In genomic region chrX:154718607-154719006, GRCh38 we compare ENCODE assay signal across 1 cellular context.
TF ChIP-seq lines count a peak whose summit lies in the region.

No MANE protein-coding gene starts in this region.

TF ChIP-seq in GM12878, 131 proteins besides CTCF, POLR2A, EP300 and RAD21:
- no peak for TF ChIP-seq ZBTB4 (CRISPR knock-in tag; IDR thresholded peaks at IDR 0.05)
- no peak for TF ChIP-seq MEF2B (IDR thresholded peaks at IDR 0.05; ENCODE audit: partially characterized antibody, poor library complexity, severe bottlenecking)
- TF ChIP-seq MTA3 (IDR thresholded peaks at IDR 0.05; ENCODE audit: borderline replicate concordance, low read length) = no peak
- 0 out of 2 replicates have a peak, but pooled peaks have one; percentile 28 for TF ChIP-seq EED (IDR thresholded peaks at IDR 0.05; ENCODE audit: low read depth)
- no peak for TF ChIP-seq NR2C1 (IDR thresholded peaks at IDR 0.05)
- TF ChIP-seq, protein P1, sequence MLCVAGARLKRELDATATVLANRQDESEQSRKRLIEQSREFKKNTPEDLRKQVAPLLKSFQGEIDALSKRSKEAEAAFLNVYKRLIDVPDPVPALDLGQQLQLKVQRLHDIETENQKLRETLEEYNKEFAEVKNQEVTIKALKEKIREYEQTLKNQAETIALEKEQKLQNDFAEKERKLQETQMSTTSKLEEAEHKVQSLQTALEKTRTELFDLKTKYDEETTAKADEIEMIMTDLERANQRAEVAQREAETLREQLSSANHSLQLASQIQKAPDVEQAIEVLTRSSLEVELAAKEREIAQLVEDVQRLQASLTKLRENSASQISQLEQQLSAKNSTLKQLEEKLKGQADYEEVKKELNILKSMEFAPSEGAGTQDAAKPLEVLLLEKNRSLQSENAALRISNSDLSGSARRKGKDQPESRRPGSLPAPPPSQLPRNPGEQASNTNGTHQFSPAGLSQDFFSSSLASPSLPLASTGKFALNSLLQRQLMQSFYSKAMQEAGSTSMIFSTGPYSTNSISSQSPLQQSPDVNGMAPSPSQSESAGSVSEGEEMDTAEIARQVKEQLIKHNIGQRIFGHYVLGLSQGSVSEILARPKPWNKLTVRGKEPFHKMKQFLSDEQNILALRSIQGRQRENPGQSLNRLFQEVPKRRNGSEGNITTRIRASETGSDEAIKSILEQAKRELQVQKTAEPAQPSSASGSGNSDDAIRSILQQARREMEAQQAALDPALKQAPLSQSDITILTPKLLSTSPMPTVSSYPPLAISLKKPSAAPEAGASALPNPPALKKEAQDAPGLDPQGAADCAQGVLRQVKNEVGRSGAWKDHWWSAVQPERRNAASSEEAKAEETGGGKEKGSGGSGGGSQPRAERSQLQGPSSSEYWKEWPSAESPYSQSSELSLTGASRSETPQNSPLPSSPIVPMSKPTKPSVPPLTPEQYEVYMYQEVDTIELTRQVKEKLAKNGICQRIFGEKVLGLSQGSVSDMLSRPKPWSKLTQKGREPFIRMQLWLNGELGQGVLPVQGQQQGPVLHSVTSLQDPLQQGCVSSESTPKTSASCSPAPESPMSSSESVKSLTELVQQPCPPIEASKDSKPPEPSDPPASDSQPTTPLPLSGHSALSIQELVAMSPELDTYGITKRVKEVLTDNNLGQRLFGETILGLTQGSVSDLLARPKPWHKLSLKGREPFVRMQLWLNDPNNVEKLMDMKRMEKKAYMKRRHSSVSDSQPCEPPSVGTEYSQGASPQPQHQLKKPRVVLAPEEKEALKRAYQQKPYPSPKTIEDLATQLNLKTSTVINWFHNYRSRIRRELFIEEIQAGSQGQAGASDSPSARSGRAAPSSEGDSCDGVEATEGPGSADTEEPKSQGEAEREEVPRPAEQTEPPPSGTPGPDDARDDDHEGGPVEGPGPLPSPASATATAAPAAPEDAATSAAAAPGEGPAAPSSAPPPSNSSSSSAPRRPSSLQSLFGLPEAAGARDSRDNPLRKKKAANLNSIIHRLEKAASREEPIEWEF (IDR thresholded peaks at IDR 0.05; ENCODE audit: insufficient replicate concordance, low read depth, low read length) = no peak
- TF ChIP-seq, protein P2, sequence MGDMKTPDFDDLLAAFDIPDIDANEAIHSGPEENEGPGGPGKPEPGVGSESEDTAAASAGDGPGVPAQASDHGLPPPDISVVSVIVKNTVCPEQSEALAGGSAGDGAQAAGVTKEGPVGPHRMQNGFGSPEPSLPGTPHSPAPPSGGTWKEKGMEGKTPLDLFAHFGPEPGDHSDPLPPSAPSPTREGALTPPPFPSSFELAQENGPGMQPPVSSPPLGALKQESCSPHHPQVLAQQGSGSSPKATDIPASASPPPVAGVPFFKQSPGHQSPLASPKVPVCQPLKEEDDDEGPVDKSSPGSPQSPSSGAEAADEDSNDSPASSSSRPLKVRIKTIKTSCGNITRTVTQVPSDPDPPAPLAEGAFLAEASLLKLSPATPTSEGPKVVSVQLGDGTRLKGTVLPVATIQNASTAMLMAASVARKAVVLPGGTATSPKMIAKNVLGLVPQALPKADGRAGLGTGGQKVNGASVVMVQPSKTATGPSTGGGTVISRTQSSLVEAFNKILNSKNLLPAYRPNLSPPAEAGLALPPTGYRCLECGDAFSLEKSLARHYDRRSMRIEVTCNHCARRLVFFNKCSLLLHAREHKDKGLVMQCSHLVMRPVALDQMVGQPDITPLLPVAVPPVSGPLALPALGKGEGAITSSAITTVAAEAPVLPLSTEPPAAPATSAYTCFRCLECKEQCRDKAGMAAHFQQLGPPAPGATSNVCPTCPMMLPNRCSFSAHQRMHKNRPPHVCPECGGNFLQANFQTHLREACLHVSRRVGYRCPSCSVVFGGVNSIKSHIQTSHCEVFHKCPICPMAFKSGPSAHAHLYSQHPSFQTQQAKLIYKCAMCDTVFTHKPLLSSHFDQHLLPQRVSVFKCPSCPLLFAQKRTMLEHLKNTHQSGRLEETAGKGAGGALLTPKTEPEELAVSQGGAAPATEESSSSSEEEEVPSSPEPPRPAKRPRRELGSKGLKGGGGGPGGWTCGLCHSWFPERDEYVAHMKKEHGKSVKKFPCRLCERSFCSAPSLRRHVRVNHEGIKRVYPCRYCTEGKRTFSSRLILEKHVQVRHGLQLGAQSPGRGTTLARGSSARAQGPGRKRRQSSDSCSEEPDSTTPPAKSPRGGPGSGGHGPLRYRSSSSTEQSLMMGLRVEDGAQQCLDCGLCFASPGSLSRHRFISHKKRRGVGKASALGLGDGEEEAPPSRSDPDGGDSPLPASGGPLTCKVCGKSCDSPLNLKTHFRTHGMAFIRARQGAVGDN (IDR thresholded peaks at IDR 0.05) = no peak
- TF ChIP-seq, protein P3, sequence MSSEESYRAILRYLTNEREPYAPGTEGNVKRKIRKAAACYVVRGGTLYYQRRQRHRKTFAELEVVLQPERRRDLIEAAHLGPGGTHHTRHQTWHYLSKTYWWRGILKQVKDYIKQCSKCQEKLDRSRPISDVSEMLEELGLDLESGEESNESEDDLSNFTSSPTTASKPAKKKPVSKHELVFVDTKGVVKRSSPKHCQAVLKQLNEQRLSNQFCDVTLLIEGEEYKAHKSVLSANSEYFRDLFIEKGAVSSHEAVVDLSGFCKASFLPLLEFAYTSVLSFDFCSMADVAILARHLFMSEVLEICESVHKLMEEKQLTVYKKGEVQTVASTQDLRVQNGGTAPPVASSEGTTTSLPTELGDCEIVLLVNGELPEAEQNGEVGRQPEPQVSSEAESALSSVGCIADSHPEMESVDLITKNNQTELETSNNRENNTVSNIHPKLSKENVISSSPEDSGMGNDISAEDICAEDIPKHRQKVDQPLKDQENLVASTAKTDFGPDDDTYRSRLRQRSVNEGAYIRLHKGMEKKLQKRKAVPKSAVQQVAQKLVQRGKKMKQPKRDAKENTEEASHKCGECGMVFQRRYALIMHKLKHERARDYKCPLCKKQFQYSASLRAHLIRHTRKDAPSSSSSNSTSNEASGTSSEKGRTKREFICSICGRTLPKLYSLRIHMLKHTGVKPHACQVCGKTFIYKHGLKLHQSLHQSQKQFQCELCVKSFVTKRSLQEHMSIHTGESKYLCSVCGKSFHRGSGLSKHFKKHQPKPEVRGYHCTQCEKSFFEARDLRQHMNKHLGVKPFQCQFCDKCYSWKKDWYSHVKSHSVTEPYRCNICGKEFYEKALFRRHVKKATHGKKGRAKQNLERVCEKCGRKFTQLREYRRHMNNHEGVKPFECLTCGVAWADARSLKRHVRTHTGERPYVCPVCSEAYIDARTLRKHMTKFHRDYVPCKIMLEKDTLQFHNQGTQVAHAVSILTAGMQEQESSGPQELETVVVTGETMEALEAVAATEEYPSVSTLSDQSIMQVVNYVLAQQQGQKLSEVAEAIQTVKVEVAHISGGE (CRISPR knock-in tag; IDR thresholded peaks at IDR 0.05) = no peak
- TF ChIP-seq IRF4 (IDR thresholded peaks at IDR 0.05; ENCODE audit: low read depth, low read length) = no peak
- no peak for TF ChIP-seq ASH2L (IDR thresholded peaks at IDR 0.05; ENCODE audit: borderline replicate concordance, low read depth)
- TF ChIP-seq IKZF1 (conservative IDR thresholded peaks at IDR 0.05) = 0 out of 2 replicates have a peak, but pooled peaks have one; percentile 33
- no peak for TF ChIP-seq ZNF592 (IDR thresholded peaks at IDR 0.05)
- TF ChIP-seq, protein P4, sequence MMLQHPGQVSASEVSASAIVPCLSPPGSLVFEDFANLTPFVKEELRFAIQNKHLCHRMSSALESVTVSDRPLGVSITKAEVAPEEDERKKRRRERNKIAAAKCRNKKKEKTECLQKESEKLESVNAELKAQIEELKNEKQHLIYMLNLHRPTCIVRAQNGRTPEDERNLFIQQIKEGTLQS (IDR thresholded peaks at IDR 0.05; ENCODE audit: borderline replicate concordance, extremely low read depth, low read depth, low read length) = no peak
- TF ChIP-seq SPI1 (IDR thresholded peaks at IDR 0.05; ENCODE audit: borderline replicate concordance, insufficient read depth, low read depth, low read length) = peak; percentile 87
- TF ChIP-seq SREBF1 (IDR thresholded peaks at IDR 0.05; ENCODE audit: low read length) = no peak
- TF ChIP-seq MYB (IDR thresholded peaks at IDR 0.05; ENCODE audit: borderline replicate concordance, low read depth, low read length) = no peak
